ENCODE assay signal across 14 cellular contexts in genomic region chr19:17322854-17323253, GRCh38. TPM values are rescaled to one million over a fixed set of nuclear protein-coding genes. Genes with fewer than 3 reads are reported as not detected.
DNase-seq lines count a peak whose midpoint lies in the region; ATAC-seq and TF ChIP-seq lines count a peak whose summit lies in the region.
"Had no signal": no experiment of that assay in that cellular context is flagged by ENCODE, and none has a peak within 500 bp of the region (broad histone marks: within the 10 kb centered on the region; RNA-seq: fewer than 3 reads in every experiment).

No MANE protein-coding gene starts in this region.

- ATAC-seq in central memory CD8-positive, alpha-beta T cell (replicated peaks; ENCODE audit: extremely low read depth, poor library complexity, severe bottlenecking): no peak
- ATAC-seq: lower lobe of right lung had no signal

- no peaks in the 10 kb centered on the region for H3K4me1 ChIP-seq in A673 (ENCODE audit: insufficient read depth, low read length, poor library complexity, severe bottlenecking)
- no peaks in the 10 kb centered on the region for H3K4me1 ChIP-seq in HUES48 (ENCODE audit: control insufficient read depth, insufficient read depth, low read length)

- peaks cover 7% of the 10 kb centered on the region for H3K4me1 Mint-ChIP-seq in central memory CD8-positive, alpha-beta T cell
- H3K4me1 Mint-ChIP-seq in chondrocyte (ENCODE audit: low read depth) (peaks cover 10% of the 10 kb centered on the region), osteocyte (ENCODE audit: unreplicated experiment) (peaks cover 5% of the 10 kb centered on the region)

- peak overlapping the region; percentile 50 for H3K27ac ChIP-seq in A673 (ENCODE audit: low read depth, low read length, poor library complexity, severe bottlenecking)
- peak overlapping the region; percentile 50 for H3K27ac ChIP-seq in HUES48 (ENCODE audit: low read depth, low read length)
- H3K27ac ChIP-seq: lower lobe of right lung had no signal

- H3K4me3 ChIP-seq in A673 (ENCODE audit: low read depth, low read length, poor library complexity, severe bottlenecking): no peak overlapping the region
- no peak overlapping the region for H3K4me3 ChIP-seq in HUES48 (ENCODE audit: low read depth, low read length)
- H3K4me3 ChIP-seq: lower lobe of right lung, smooth muscle cell had no signal

- no TSS peak for BruUV-seq in A673 (replicated peaks; lab: Mats Ljungman, UMichigan)

- no peak overlapping the region for H3K4me3 Mint-ChIP-seq in central memory CD8-positive, alpha-beta T cell
- no peak overlapping the region for H3K4me3 Mint-ChIP-seq in chondrocyte (ENCODE audit: unreplicated experiment)
- no peak overlapping the region for H3K4me3 Mint-ChIP-seq in osteocyte (ENCODE audit: unreplicated experiment)

- no peak for DNase-seq in A673 (ENCODE audit: low spot score)
- no peak for DNase-seq in central memory CD8-positive, alpha-beta T cell (ENCODE audit: low spot score in 2 of 2)
- peak; percentile 45 for DNase-seq in midbrain (lab: John Stamatoyannopoulos, UW)
- no peak for DNase-seq in KBM-7
- no peak for DNase-seq in NCI-H146 (lab: John Stamatoyannopoulos, UW)
- DNase-seq in chondrocyte (ENCODE audit: low spot score): no peak
- no peak for DNase-seq in osteocyte (ENCODE audit: extremely low spot score, unreplicated experiment)
- DNase-seq: activated CD4-positive, CD25-positive, alpha-beta regulatory T cell; DMS53; lower lobe of right lung; NCI-H1930; NCI-H526 treated with DMSO at 0.1 percent for 48 hours had no signal

- in situ Hi-C loops in KBM-7 (cut with MboI; ENCODE audit: low pct_unique_long_range_greater_than_20kb, low sequenced_read_pairs): no loop called here

- no peaks in the 10 kb centered on the region for H3K27me3 Mint-ChIP-seq in central memory CD8-positive, alpha-beta T cell
- H3K27me3 Mint-ChIP-seq in chondrocyte (ENCODE audit: low read depth): no peaks in the 10 kb centered on the region
- no peaks in the 10 kb centered on the region for H3K27me3 Mint-ChIP-seq in osteocyte (ENCODE audit: unreplicated experiment)

- intact Hi-C loops in A673 (cut with micrococcal nuclease; ENCODE audit: unreplicated experiment): no loop called here

- H3K9me3 Mint-ChIP-seq in central memory CD8-positive, alpha-beta T cell: no peaks in the 10 kb centered on the region
- H3K9me3 Mint-ChIP-seq in chondrocyte (ENCODE audit: low read depth) (no peaks in the 10 kb centered on the region), osteocyte (ENCODE audit: unreplicated experiment) (no peaks in the 10 kb centered on the region)

- H3K27me3 ChIP-seq in A673 (replicated peaks; ENCODE audit: insufficient read depth, low read depth, low read length, poor library complexity): no peaks in the 10 kb centered on the region
- H3K27me3 ChIP-seq in HUES48 (ENCODE audit: control insufficient read depth, insufficient read depth, low read length): no peaks in the 10 kb centered on the region

- CTCF ChIA-PET in A673 (lab: Charles Lee): interaction anchor here (0.5 kb wide), 1 partner anchor 94 kb away, joined by 6 read pairs; no protein-coding TSS in a partner anchor

- peaks cover 21% of the 10 kb centered on the region for H3K36me3 Mint-ChIP-seq in central memory CD8-positive, alpha-beta T cell (ENCODE audit: insufficient read depth)
- H3K36me3 Mint-ChIP-seq in chondrocyte (ENCODE audit: low read depth) (peaks cover 8% of the 10 kb centered on the region), osteocyte (ENCODE audit: unreplicated experiment) (peaks cover 8% of the 10 kb centered on the region)

- no peak for TF ChIP-seq CTCF in A673 (conservative IDR thresholded peaks at IDR 0.05; ENCODE audit: low read depth, low read length)
- TF ChIP-seq CTCF in chondrocyte (IDR thresholded peaks at IDR 0.05): no peak
- no peak for TF ChIP-seq CTCF in osteocyte (IDR thresholded peaks at IDR 0.05)

- POLR2A ChIA-PET in A673 (lab: Charles Lee; ENCODE audit: low non-redundant PET): no interaction called here

- peak overlapping the region; percentile 64 for H3K27ac Mint-ChIP-seq in central memory CD8-positive, alpha-beta T cell (ENCODE audit: low read depth)
- H3K27ac Mint-ChIP-seq in chondrocyte (ENCODE audit: unreplicated experiment) (no peak overlapping the region), osteocyte (ENCODE audit: unreplicated experiment) (no peak overlapping the region)

- H3K36me3 ChIP-seq in A673 (ENCODE audit: insufficient read depth, low read length, poor library complexity, severe bottlenecking) (peaks cover 17% of the 10 kb centered on the region), HUES48 (ENCODE audit: control insufficient read depth, insufficient read depth, low read length) (peaks cover 44% of the 10 kb centered on the region)

- H3K9me3 ChIP-seq in A673 (ENCODE audit: low read depth, low read length, poor library complexity, severe bottlenecking) (no peaks in the 10 kb centered on the region), HUES48 (ENCODE audit: control insufficient read depth, insufficient read depth, low read length) (no peaks in the 10 kb centered on the region)
- H3K9me3 ChIP-seq: lower lobe of right lung had no signal

- H3K9ac ChIP-seq in HUES48 (ENCODE audit: low read depth, low read length): no peak overlapping the region

RNA-seq across cellular contexts. Expression of gene ANO8, which starts 11.8 kb away (rescaled TPM):
- total RNA-seq in A673 (2021): 18.6 and 22.1 TPM in 2 replicates
- total RNA-seq in chondrocyte: 16.7 to 18.9 TPM (median 16.8 TPM) in 3 replicates
- 17.7 and 21.9 TPM in 2 replicates for total RNA-seq in osteocyte

RNA-seq across cellular contexts. Expression of gene DDA1, which starts 13.5 kb away (rescaled TPM):
- total RNA-seq in A673 (2021): 67.2 and 68.5 TPM in 2 replicates
- 53.0 to 66.6 TPM (median 63.9 TPM) in 3 replicates for total RNA-seq in chondrocyte
- 46.3 and 50.0 TPM in 2 replicates for total RNA-seq in osteocyte

RNA-seq across cellular contexts. Expression of gene GTPBP3, which starts 14.5 kb away (rescaled TPM):
- total RNA-seq in A673 (2021): 51.5 and 53.2 TPM in 2 replicates
- 16.7 to 20.9 TPM (median 20.6 TPM) in 3 replicates for total RNA-seq in chondrocyte
- total RNA-seq in osteocyte: 27.2 and 28.9 TPM in 2 replicates

RNA-seq across cellular contexts. Expression of gene MRPL34, which starts 17.2 kb away (rescaled TPM):
- 91.8 and 93.1 TPM in 2 replicates for total RNA-seq in A673 (2021)
- 56.6 to 68.7 TPM (median 61.7 TPM) in 3 replicates for total RNA-seq in chondrocyte
- total RNA-seq in osteocyte: 66.9 and 78.8 TPM in 2 replicates

RNA-seq across cellular contexts. Expression of gene ABHD8, which starts 19.6 kb away (rescaled TPM):
- total RNA-seq in A673 (2021) (11.0 and 16.8 TPM in 2 replicates), chondrocyte (3.5 to 6.6 TPM (median 5.9 TPM) in 3 replicates), osteocyte (5.0 and 6.1 TPM in 2 replicates)
